Comparison of ENCODE assay signal across 8 cellular contexts in the genomic region with DNA sequence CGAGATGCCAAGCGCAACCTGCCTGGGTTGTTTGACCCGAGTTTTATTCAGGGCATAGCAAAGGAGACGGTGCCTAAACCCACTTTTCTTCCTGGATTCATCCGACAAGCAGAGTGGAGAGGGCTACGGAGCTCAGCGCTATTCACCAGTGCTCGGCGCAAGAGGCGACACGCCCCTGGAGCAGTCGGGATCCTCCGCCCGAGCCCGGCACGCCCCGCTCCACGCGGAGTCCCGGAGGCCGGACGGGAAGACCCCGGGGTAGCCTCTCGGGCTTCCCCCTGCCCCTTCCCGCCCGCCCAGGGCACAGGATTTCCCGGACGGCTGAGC. TPM values are rescaled to one million over a fixed set of nuclear protein-coding genes. Genes with fewer than 3 reads are reported as not detected.
DNase-seq lines count a peak whose midpoint lies in the region; ATAC-seq and TF ChIP-seq lines count a peak whose summit lies in the region.

No MANE protein-coding gene starts in this region.

- H3K4me3 Mint-ChIP-seq in activated naive CD8-positive, alpha-beta T cell: peak overlapping the region; percentile 94
- peak overlapping the region; percentile 81 for H3K4me3 Mint-ChIP-seq in osteocyte (ENCODE audit: unreplicated experiment)

- no peaks in the 10 kb centered on the region for H3K36me3 Mint-ChIP-seq in activated naive CD8-positive, alpha-beta T cell
- H3K36me3 Mint-ChIP-seq in osteocyte (ENCODE audit: unreplicated experiment): no peaks in the 10 kb centered on the region

- H3K4me1 Mint-ChIP-seq in activated naive CD8-positive, alpha-beta T cell (ENCODE audit: low read depth): peaks cover 59% of the 10 kb centered on the region
- peaks cover 38% of the 10 kb centered on the region for H3K4me1 Mint-ChIP-seq in osteocyte (ENCODE audit: unreplicated experiment)

- H3K9me3 Mint-ChIP-seq in activated naive CD8-positive, alpha-beta T cell (ENCODE audit: low read depth): no peaks in the 10 kb centered on the region
- H3K9me3 Mint-ChIP-seq in osteocyte (ENCODE audit: unreplicated experiment): no peaks in the 10 kb centered on the region

- TF ChIP-seq CTCF in osteocyte (IDR thresholded peaks at IDR 0.05): no peak

- intact Hi-C loops in Right ventricle myocardium superior (cut with DNase I): no loop called here

- H3K27me3 Mint-ChIP-seq in activated naive CD8-positive, alpha-beta T cell: no peaks in the 10 kb centered on the region
- H3K27me3 Mint-ChIP-seq in osteocyte (ENCODE audit: unreplicated experiment): no peaks in the 10 kb centered on the region

- ATAC-seq in HG02870 (IDR thresholded peaks at IDR 0.05; ENCODE audit: unreplicated experiment) (peak; percentile 45), Right ventricle myocardium superior (ENCODE audit: poor library complexity) (peak; percentile 82)

- in situ Hi-C loops in G401 (cut with HindIII; ENCODE audit: low sequenced_read_pairs): no loop called here

- H3K27ac Mint-ChIP-seq in activated naive CD8-positive, alpha-beta T cell: peak overlapping the region; percentile 96
- peak overlapping the region; percentile 82 for H3K27ac Mint-ChIP-seq in osteocyte (ENCODE audit: unreplicated experiment)

- DNase-seq in activated T-cell treated with anti-CD3 and anti-CD28 coated beads for 48 hours (ENCODE audit: low read depth) (peak; percentile 61), NCI-H69 (lab: John Stamatoyannopoulos, UW) (peak; percentile 78), Right ventricle myocardium superior (peak; percentile 82), osteocyte (ENCODE audit: extremely low spot score, unreplicated experiment) (peak; percentile 86), G401 (ENCODE audit: low spot score) (no peak)
- no peak for DNase-seq in activated T-cell treated with anti-CD3 and anti-CD28 coated beads, Interleukin-2, amount 50 U/mL, for 1 hour

RNA-seq across cellular contexts. Expression of a gene that starts 0.5 kb away (rescaled TPM):
- total RNA-seq in Right ventricle myocardium superior (10.7 TPM), osteocyte (40.6 and 43.2 TPM in 2 replicates)
- 3.1 and 6.0 TPM in 2 replicates for total RNA-seq in G401 (2014; rRNA removed; shearing (Covaris generic))

Comparison
In these comparisons a context has a peak if more than half of its experiments do, and no peak if none do; other contexts are left out.
1. DNase-seq: peak in activated T-cell treated with anti-CD3 and anti-CD28 coated beads for 48 hours (single experiment), NCI-H69 (single experiment), Right ventricle myocardium superior (single experiment) and osteocyte (single experiment); none in activated T-cell treated with anti-CD3 and anti-CD28 coated beads, Interleukin-2, amount 50 U/mL, for 1 hour (single experiment) and G401 (single experiment).